Comparison of ENCODE assay signal across 7 cellular contexts in genomic region chr2:202374383-202374782, GRCh38. TPM values are rescaled to one million over a fixed set of nuclear protein-coding genes. Genes with fewer than 3 reads are reported as not detected.
DNase-seq lines count a peak whose midpoint lies in the region; ATAC-seq, FAIRE-seq and TF ChIP-seq lines count a peak whose summit lies in the region.
"Not testable (repeated sequence)": the region's sequence is repeated elsewhere in the genome, so short reads cannot be mapped to it uniquely, and the experiment has no call there.

No MANE protein-coding gene starts in this region.

- H3K27ac ChIP-seq in GM23338 (ENCODE audit: low read depth); H1 (ENCODE audit: low read depth, low read length): not testable (repeated sequence)
- H3K27ac ChIP-seq in RWPE1 = peak overlapping the region; percentile 98
- peak overlapping the region; percentile 100 for H3K27ac ChIP-seq in neural cell (ENCODE audit: low read length)
- H3K27ac ChIP-seq in skin epidermis = peak overlapping the region in 16 of 21 experiments; percentile 92 to 99 (median 96)

- H2BK15ac ChIP-seq in H1 (ENCODE audit: low read length) = not testable (repeated sequence)

- WGBS in H1 (ENCODE audit: extremely low coverage in 1 of 2, insufficient coverage in 1 of 2, insufficient read length in 1 of 2, insufficient replicate concordance in 2 of 2, low coverage in 1 of 2, low lambda C conversion rate in 2 of 2, missing lambda C conversion rate in 1 of 2), 2 experiments = 86% methylated on average over 22 of the region's 22 CpGs; no CpG with 5 or more reads in 1 of the 2 experiments

- not testable (repeated sequence) for H3K23me2 ChIP-seq in H1 (ENCODE audit: low read depth, low read length)

- not testable (repeated sequence) for H3K27me3 ChIP-seq in GM23338 (ENCODE audit: insufficient read depth); H1 (replicated peaks in 1 of 4; ENCODE audit: control insufficient read depth in 3 of 4, extremely low read depth in 1 of 4, insufficient read depth in 3 of 4, low read length in 3 of 4); neural cell (ENCODE audit: insufficient read depth, low read depth, low read length)

- H3K9ac ChIP-seq in H1 (replicated peaks in 1 of 4; ENCODE audit: extremely low read depth in 1 of 4, low read depth in 3 of 4, low read length in 3 of 4) = not testable (repeated sequence)
- peak overlapping the region; percentile 95 for H3K9ac ChIP-seq in neural cell (ENCODE audit: low read length)

- H3K79me2 ChIP-seq in GM23338 (replicated peaks; ENCODE audit: insufficient read depth) (peaks cover 27% of the 10 kb centered on the region), H1 (ENCODE audit: control insufficient read depth in 1 of 2, insufficient read depth in 2 of 2, low read length in 2 of 2) (peaks cover 7 to 24% of the 10 kb centered on the region in 2 experiments), neural cell (replicated peaks; ENCODE audit: insufficient read depth, low read length) (peaks cover 31% of the 10 kb centered on the region)

- not testable (repeated sequence) for H3K9me3 Mint-ChIP-seq in GM23338; activated T-cell treated with anti-CD3 and anti-CD28 coated beads, Interleukin-2, amount 50 U/mL, for 72 hours; immature natural killer cell

- H2BK5ac ChIP-seq in H1 (ENCODE audit: low read depth, low read length) = not testable (repeated sequence)

- H2AK5ac ChIP-seq in H1 (ENCODE audit: low read depth, low read length) = not testable (repeated sequence)

- not testable (repeated sequence) for H2BK20ac ChIP-seq in H1 (ENCODE audit: low read length)

- not testable (repeated sequence) for H3K4ac ChIP-seq in H1 (replicated peaks; ENCODE audit: insufficient read length, low read depth, low read length)

- H3K27me3 Mint-ChIP-seq in GM23338 (ENCODE audit: insufficient read depth, low read depth, poor library complexity) (peaks cover 20% of the 10 kb centered on the region), immature natural killer cell (ENCODE audit: low read depth in 3 of 3) (peaks cover 13 to 23% (median 22%) of the 10 kb centered on the region in 3 donors)
- not testable (repeated sequence) for H3K27me3 Mint-ChIP-seq in activated T-cell treated with anti-CD3 and anti-CD28 coated beads, Interleukin-2, amount 50 U/mL, for 72 hours (ENCODE audit: low read depth)

- TF ChIP-seq POLR2A in H1 (IDR thresholded peaks at IDR 0.05; ENCODE audit: control extremely low read depth in 1 of 2, low read depth in 2 of 2, low read length in 2 of 2) = not testable (repeated sequence)

- not testable (repeated sequence) for TF ChIP-seq CTCF in GM23338 (conservative IDR thresholded peaks at IDR 0.05; ENCODE audit: low read depth in 2 of 2); RWPE1 (conservative IDR thresholded peaks at IDR 0.05; ENCODE audit: low read depth); H1 (IDR thresholded peaks at IDR 0.05; ENCODE audit: control extremely low read depth in 1 of 3, insufficient read depth in 1 of 3, low read depth in 1 of 3, low read length in 3 of 3); neural cell (IDR thresholded peaks at IDR 0.05; ENCODE audit: poor library complexity, severe bottlenecking)

- H3F3A ChIP-seq in GM23338 (replicated peaks; ENCODE audit: low read depth) = peaks cover 30% of the 10 kb centered on the region
- H3F3A ChIP-seq in neural cell (ENCODE audit: insufficient read depth, low read length, poor library complexity, severe bottlenecking) = not testable (repeated sequence)

- H3K4me3 ChIP-seq in GM23338 = peak overlapping the region; percentile 89
- peak overlapping the region; percentile 67 to 100 (median 82); a peak in 7 of 8 replicates for H3K4me3 ChIP-seq in H1 (ENCODE audit: extremely low read depth in 1 of 4, insufficient read depth in 2 of 4, low read depth in 3 of 4, low read length in 4 of 4)
- peak overlapping the region; percentile 99 for H3K4me3 ChIP-seq in neural cell (ENCODE audit: low read length)
- H3K4me3 ChIP-seq in skin epidermis = peak overlapping the region in 4 of 7 experiments; percentile 82 to 98 (median 90)

- TF ChIP-seq RAD21 in H1 (IDR thresholded peaks at IDR 0.05 in 1 of 2, conservative IDR thresholded peaks at IDR 0.05 in 1 of 2; ENCODE audit: low read depth in 2 of 2, low read length in 2 of 2); neural cell (conservative IDR thresholded peaks at IDR 0.05): not testable (repeated sequence)

- H4K8ac ChIP-seq in H1 (ENCODE audit: extremely low read depth, insufficient read depth, low read length) = 0 out of 2 replicates have a peak overlapping the region, but pooled peaks have one; percentile 23

- H3K14ac ChIP-seq in H1 (ENCODE audit: insufficient read length) = not testable (repeated sequence)

- not testable (repeated sequence) for H2BK120ac ChIP-seq in H1 (replicated peaks; ENCODE audit: low read depth, low read length)

- ATAC-seq in GM23338; activated T-cell treated with anti-CD3 and anti-CD28 coated beads, Interleukin-2, amount 50 U/mL, for 72 hours (replicated peaks in 1 of 2): not testable (repeated sequence)

- H3K4me1 Mint-ChIP-seq in GM23338 = peaks cover 25% of the 10 kb centered on the region
- H3K4me1 Mint-ChIP-seq in activated T-cell treated with anti-CD3 and anti-CD28 coated beads, Interleukin-2, amount 50 U/mL, for 72 hours (ENCODE audit: low read depth) = peaks cover 32% of the 10 kb centered on the region
- H3K4me1 Mint-ChIP-seq in immature natural killer cell = peaks cover 28 to 33% of the 10 kb centered on the region in 2 donors

- CTCF ChIA-PET in RWPE1 (lab: Yijun Ruan, JAX) = not testable (repeated sequence)
- CTCF ChIA-PET in H1 (lab: Charles Lee; ENCODE audit: partially characterized antibody) = interaction anchor here (0.6 to 1.1 kb wide), 2 partner anchors 33 to 263 kb away, joined by 3 read pairs; no protein-coding TSS in a partner anchor

- DNase-seq in GM23338 (ENCODE audit: low spot score); RWPE1 (ENCODE audit: low spot score); activated T-cell treated with anti-CD3 and anti-CD28 coated beads, Interleukin-2, amount 50 U/mL, for 72 hours; immature natural killer cell: not testable (repeated sequence)
- peak in 1 of 2 experiments; percentile 41 for DNase-seq in H1 (ENCODE audit: low read depth in 1 of 2, low spot score in 2 of 2)

- H3K79me1 ChIP-seq in H1 (ENCODE audit: low read depth, low read length) = not testable (repeated sequence)

- not testable (repeated sequence) for H3K23ac ChIP-seq in H1 (ENCODE audit: insufficient read length)

- peak overlapping the region; percentile 99 for H3K4me3 Mint-ChIP-seq in GM23338
- peak overlapping the region; percentile 98 to 99 for H3K4me3 Mint-ChIP-seq in activated T-cell treated with anti-CD3 and anti-CD28 coated beads, Interleukin-2, amount 50 U/mL, for 72 hours
- H3K4me3 Mint-ChIP-seq in immature natural killer cell = peak overlapping the region; percentile 95 to 99 (median 97)

- H3K56ac ChIP-seq in H1 (replicated peaks; ENCODE audit: insufficient read length, low read depth, low read length) = not testable (repeated sequence)

- H4K5ac ChIP-seq in H1 (ENCODE audit: insufficient read length, low read depth, low read length) = peak overlapping the region; percentile 74

- H4K91ac ChIP-seq in H1 (replicated peaks; ENCODE audit: insufficient read length, low read length) = not testable (repeated sequence)

- not testable (repeated sequence) for FAIRE-seq in H1 (lab: Jason Lieb, UNC)

- not testable (repeated sequence) for H3K27ac Mint-ChIP-seq in GM23338, immature natural killer cell
- H3K27ac Mint-ChIP-seq in activated T-cell treated with anti-CD3 and anti-CD28 coated beads, Interleukin-2, amount 50 U/mL, for 72 hours = peak overlapping the region; percentile 96

- not testable (repeated sequence) for H3K9me3 ChIP-seq in H1 (ENCODE audit: insufficient read depth in 2 of 2, low read depth in 1 of 2, low read length in 1 of 2); neural cell (ENCODE audit: low read length)

- peaks cover 25% of the 10 kb centered on the region for H3K4me1 ChIP-seq in GM23338 (ENCODE audit: insufficient read depth)
- H3K4me1 ChIP-seq in H1 (replicated peaks in 1 of 4; ENCODE audit: control insufficient read depth in 3 of 4, insufficient read depth in 4 of 4, low read length in 3 of 4) = not testable (repeated sequence)

- H3K36me3 Mint-ChIP-seq in GM23338 (ENCODE audit: low read depth); activated T-cell treated with anti-CD3 and anti-CD28 coated beads, Interleukin-2, amount 50 U/mL, for 72 hours (ENCODE audit: insufficient read depth in 2 of 2); immature natural killer cell: not testable (repeated sequence)

- not testable (repeated sequence) for H3K36me3 ChIP-seq in GM23338 (ENCODE audit: insufficient read depth); H1 (ENCODE audit: control insufficient read depth in 2 of 4, insufficient read depth in 4 of 4, low read length in 3 of 4); neural cell (ENCODE audit: insufficient read depth, low read length)

- H2BK12ac ChIP-seq in H1 (ENCODE audit: low read depth, low read length) = not testable (repeated sequence)

- not testable (repeated sequence) for H3K18ac ChIP-seq in H1 (ENCODE audit: extremely low read depth, low read length)

- H3K4me2 ChIP-seq in GM23338 (peak overlapping the region; percentile 92), H1 (ENCODE audit: insufficient read depth in 1 of 2, low read depth in 2 of 2, low read length in 2 of 2) (peak overlapping the region; percentile 96 to 98; a peak in 3 of 4 replicates), neural cell (ENCODE audit: low read length) (peak overlapping the region; percentile 97)

- H2AFZ ChIP-seq in GM23338; H1 (ENCODE audit: low read length): not testable (repeated sequence)
- H2AFZ ChIP-seq in neural cell (ENCODE audit: low read depth, low read length) = peak overlapping the region; percentile 99

- H3K9me2 ChIP-seq in GM23338 (ENCODE audit: insufficient read depth); neural cell (ENCODE audit: insufficient read depth, low read length): not testable (repeated sequence)

- H4K20me1 ChIP-seq in GM23338 (replicated peaks; ENCODE audit: insufficient read depth) (peaks cover 17% of the 10 kb centered on the region), neural cell (ENCODE audit: insufficient read depth) (peaks cover 14% of the 10 kb centered on the region)
- not testable (repeated sequence) for H4K20me1 ChIP-seq in H1 (replicated peaks in 1 of 2; ENCODE audit: control insufficient read depth in 1 of 2, insufficient read depth in 2 of 2, low read length in 2 of 2)

- POLR2A ChIA-PET in RWPE1 (lab: Yijun Ruan, JAX; ENCODE audit: low non-redundant PET) = not testable (repeated sequence)
- POLR2A ChIA-PET in H1 (lab: Charles Lee; ENCODE audit: partially characterized antibody) = interaction anchor here (0.6 to 1.8 kb wide), 10 partner anchors 20 to 408 kb away, joined by 3 to 6 read pairs (median 3); no protein-coding TSS in a partner anchor

- not testable (repeated sequence) for TF ChIP-seq EP300 in H1 (IDR thresholded peaks at IDR 0.05; ENCODE audit: borderline replicate concordance in 1 of 2, low read depth in 2 of 2, low read length in 2 of 2); neural cell (conservative IDR thresholded peaks at IDR 0.05; ENCODE audit: poor library complexity, severe bottlenecking)

RNA-seq across cellular contexts. Expression of gene BMPR2, which starts 1.7 kb away (rescaled TPM):
- 14.2 and 21.6 TPM in 2 replicates for total RNA-seq in GM23338 (2014; rRNA removed; shearing (Covaris generic))
- 6.3 and 6.7 TPM in 2 replicates for polyA plus RNA-seq in GM23338 (2016; fragmentation: Nextera tagmentation; extraction: Ambion mirVana)
- 1 to 10 TPM; 9.7 to 9.9 TPM for total RNA-seq in activated T-cell treated with anti-CD3 and anti-CD28 coated beads, Interleukin-2, amount 50 U/mL, for 72 hours
- total RNA-seq in H1 (2021; fragmentation: NEBNext Ultra II Directional; extraction: Animal tissue kit (Norgen Biotek cat#: 25700)) = 15.9 and 19.8 TPM in 2 replicates
- polyA plus RNA-seq in H1 (2011; rRNA removed) = 3.5 and 5.5 TPM in 2 replicates
- polyA plus RNA-seq in H1 (2011; cell fraction: cytosol; rRNA removed) = 7.1 TPM
- polyA plus RNA-seq in H1 (2011; cell fraction: nucleus; rRNA removed) = 4.7 TPM
- polyA plus RNA-seq in H1 (2012, experiment 1 of 2) = 5.4 to 8.5 TPM (median 7.2 TPM) in 4 replicates
- 0.68 TPM for polyA plus RNA-seq in H1 (2012, experiment 2 of 2)
- polyA plus RNA-seq in H1 (2013, experiment 1 of 2) = 9.4 TPM
- 10.6 TPM for polyA plus RNA-seq in H1 (2013, experiment 2 of 2)
- polyA minus RNA-seq in H1 (2011; rRNA and poly(A)+ RNA removed) = 24.9 and 43.0 TPM in 2 replicates
- polyA minus RNA-seq in H1 (2011; cell fraction: cytosol; rRNA and poly(A)+ RNA removed) = 12.7 TPM
- polyA minus RNA-seq in H1 (2011; cell fraction: nucleus; rRNA and poly(A)+ RNA removed) = 27.0 TPM
- polyA plus RNA-seq in immature natural killer cell = 1 to 10 TPM; 1.4 to 5.4 (median 2.8) TPM
- 16.6 and 18.4 TPM in 2 replicates for polyA plus RNA-seq in neural cell
- polyA minus RNA-seq in neural cell = 72.8 and 89.8 TPM in 2 replicates
